In genomic region chr6:3523288-3523670, GRCh38 we compare ENCODE assay signal across 16 cellular contexts.
DNase-seq lines count a peak whose midpoint lies in the region; ATAC-seq and TF ChIP-seq lines count a peak whose summit lies in the region.
"Had no signal": no experiment of that assay in that cellular context is flagged by ENCODE, and none has a peak within 500 bp of the region (broad histone marks: within the 10 kb centered on the region; RNA-seq: fewer than 3 reads in every experiment).

No MANE protein-coding gene starts in this region.

- TF ChIP-seq CTCF in HFFc6 (IDR thresholded peaks at IDR 0.05) (no peak), MCF 10A (IDR thresholded peaks at IDR 0.05; ENCODE audit: unreplicated experiment) (no peak), type B pancreatic cell (conservative IDR thresholded peaks at IDR 0.05) (no peak)

- H3K27ac Mint-ChIP-seq in HFFc6 (peak overlapping the region; percentile 83), MCF 10A (ENCODE audit: low read depth, unreplicated experiment) (peak overlapping the region; percentile 87), type B pancreatic cell (peak overlapping the region; percentile 24)
- H3K27ac Mint-ChIP-seq: activated CD4-positive, alpha-beta T cell treated with anti-CD3 and anti-CD28 coated beads, Interleukin-2, amount 10 ng/mL, durations not matched to agents 24 days and 14 days; B cell had no signal

- POLR2A ChIA-PET in MCF 10A (lab: Yijun Ruan, JAX), result interaction anchor here (0.6 to 6.8 kb wide), 16 partner anchors 8 to 517 kb away, joined by 3 to 68 read pairs (median 5); no protein-coding TSS in a partner anchor

- peaks cover 64% of the 10 kb centered on the region for H3K4me1 Mint-ChIP-seq in HFFc6 (ENCODE audit: low read depth)
- peaks cover 53% of the 10 kb centered on the region for H3K4me1 Mint-ChIP-seq in MCF 10A (ENCODE audit: insufficient read depth, unreplicated experiment)
- peaks cover 23% of the 10 kb centered on the region for H3K4me1 Mint-ChIP-seq in type B pancreatic cell (ENCODE audit: unreplicated experiment)
- H3K4me1 Mint-ChIP-seq in activated T-cell treated with anti-CD3 and anti-CD28 coated beads, Interleukin-2, amount 50 U/mL, for 4 hours (ENCODE audit: low read depth), result no peaks in the 10 kb centered on the region
- H3K4me1 Mint-ChIP-seq: activated CD4-positive, alpha-beta T cell treated with anti-CD3 and anti-CD28 coated beads, Interleukin-2, amount 10 ng/mL, durations not matched to agents 24 days and 14 days; B cell had no signal

- H3K27me3 Mint-ChIP-seq in HFFc6 (ENCODE audit: insufficient read depth), result peaks cover 3% of the 10 kb centered on the region
- H3K27me3 Mint-ChIP-seq in MCF 10A (ENCODE audit: insufficient read depth, unreplicated experiment), result no peaks in the 10 kb centered on the region
- H3K27me3 Mint-ChIP-seq in type B pancreatic cell, result peaks cover 3% of the 10 kb centered on the region
- peaks cover 17% of the 10 kb centered on the region for H3K27me3 Mint-ChIP-seq in activated T-cell treated with anti-CD3 and anti-CD28 coated beads, Interleukin-2, amount 50 U/mL, for 4 hours (ENCODE audit: low read depth)
- H3K27me3 Mint-ChIP-seq: brain had no signal

- intact Hi-C loops in MCF 10A (cut with micrococcal nuclease), result loop anchor here (10.0 kb wide), 1 partner anchor 212 kb away; no protein-coding TSS in a partner anchor

- peak overlapping the region; percentile 62 for H3K4me3 Mint-ChIP-seq in HFFc6
- H3K4me3 Mint-ChIP-seq in MCF 10A (ENCODE audit: unreplicated experiment), result peak overlapping the region; percentile 55
- H3K4me3 Mint-ChIP-seq in type B pancreatic cell, result peak overlapping the region; percentile 18
- H3K4me3 Mint-ChIP-seq in activated T-cell treated with anti-CD3 and anti-CD28 coated beads, Interleukin-2, amount 50 U/mL, for 4 hours, result no peak overlapping the region
- H3K4me3 Mint-ChIP-seq: activated CD4-positive, alpha-beta T cell treated with anti-CD3 and anti-CD28 coated beads, Interleukin-2, amount 10 ng/mL, durations not matched to agents 24 days and 14 days; B cell had no signal

- no peak for ATAC-seq in activated T-cell treated with anti-CD3 and anti-CD28 coated beads, Interleukin-2, amount 50 U/mL, for 4 hours
- ATAC-seq: stimulated activated naive CD8-positive, alpha-beta T cell treated with anti-CD3 and anti-CD28 coated beads, Interleukin-15, Interleukin-2, amounts not matched to agents 100 U/mL and 50 U/mL, for 24 hours had no signal

- CTCF ChIA-PET in MCF 10A (lab: Yijun Ruan, JAX), result interaction anchor here (0.6 to 2.1 kb wide), 3 partner anchors 68 to 243 kb away, joined by 4 to 6 read pairs (median 5); no protein-coding TSS in a partner anchor

- DNase-seq in HFFc6 (no peak), MCF 10A (ENCODE audit: unreplicated experiment) (peak; percentile 52), mucosa of gallbladder (ENCODE audit: low spot score) (peak; percentile 47), type B pancreatic cell (ENCODE audit: extremely low spot score, unreplicated experiment) (no peak), DMS114 treated with DMSO at 0.1 percent for 48 hours (lab: John Stamatoyannopoulos, UW; ENCODE audit: unreplicated experiment) (no peak), activated T-cell treated with anti-CD3 and anti-CD28 coated beads for 4 hours (no peak)
- no peak for DNase-seq in activated T-cell treated with anti-CD3 and anti-CD28 coated beads, Interleukin-2, amount 50 U/mL, for 4 hours
- DNase-seq: activated CD4-positive, alpha-beta T cell treated with anti-CD3 and anti-CD28 coated beads, Interleukin-2, amount 10 ng/mL, durations not matched to agents 24 days and 14 days; left cardiac atrium; NCI-H1417 treated with DMSO at 0.1 percent for 48 hours; stimulated activated CD4-positive, alpha-beta T cell treated with anti-CD3 and anti-CD28 coated beads, Interleukin-12 subunit alpha, Interleukin-12 subunit beta, amount 100 ng/mL, for 4 hours; stimulated activated CD4-positive, alpha-beta T cell treated with anti-CD3 and anti-CD28 coated beads, Interleukin-4, amount 100 ng/mL, for 4 hours; stimulated activated naive CD8-positive, alpha-beta T cell treated with anti-CD3 and anti-CD28 coated beads, Interleukin-15, Interleukin-2, amounts not matched to agents 100 U/mL and 50 U/mL, for 24 hours; T-helper 2 cell had no signal

- peaks cover 5% of the 10 kb centered on the region for H3K36me3 Mint-ChIP-seq in HFFc6 (ENCODE audit: low read depth)
- no peaks in the 10 kb centered on the region for H3K36me3 Mint-ChIP-seq in MCF 10A (ENCODE audit: insufficient read depth, unreplicated experiment)
- no peaks in the 10 kb centered on the region for H3K36me3 Mint-ChIP-seq in type B pancreatic cell
- H3K36me3 Mint-ChIP-seq in activated T-cell treated with anti-CD3 and anti-CD28 coated beads, Interleukin-2, amount 50 U/mL, for 4 hours (ENCODE audit: insufficient read depth), result no peaks in the 10 kb centered on the region
- H3K36me3 Mint-ChIP-seq: brain had no signal

- H3K9me3 Mint-ChIP-seq in HFFc6 (no peaks in the 10 kb centered on the region), MCF 10A (ENCODE audit: unreplicated experiment) (no peaks in the 10 kb centered on the region), type B pancreatic cell (peaks cover 3% of the 10 kb centered on the region)
- no peaks in the 10 kb centered on the region for H3K9me3 Mint-ChIP-seq in activated T-cell treated with anti-CD3 and anti-CD28 coated beads, Interleukin-2, amount 50 U/mL, for 4 hours
- H3K9me3 Mint-ChIP-seq: activated CD4-positive, alpha-beta T cell treated with anti-CD3 and anti-CD28 coated beads, Interleukin-2, amount 10 ng/mL, durations not matched to agents 24 days and 14 days had no signal

- BruUV-seq in MCF 10A (replicated peaks; lab: Mats Ljungman, UMichigan), result no TSS peak

Comparison
In these comparisons a context has a peak if more than half of its experiments do, and no peak if none do; other contexts are left out.
1. DNase-seq: peak in MCF 10A (single experiment) and mucosa of gallbladder (single experiment); none in HFFc6 (single experiment), type B pancreatic cell (single experiment), DMS114 treated with DMSO at 0.1 percent for 48 hours (single experiment), activated T-cell treated with anti-CD3 and anti-CD28 coated beads for 4 hours (single experiment) and activated T-cell treated with anti-CD3 and anti-CD28 coated beads, Interleukin-2, amount 50 U/mL, for 4 hours (single experiment).
2. H3K27ac Mint-ChIP-seq: peak in every context shown above with its lines; median percentile 87 in MCF 10A; 83 in HFFc6; 24 in type B pancreatic cell.